In the genomic region with DNA sequence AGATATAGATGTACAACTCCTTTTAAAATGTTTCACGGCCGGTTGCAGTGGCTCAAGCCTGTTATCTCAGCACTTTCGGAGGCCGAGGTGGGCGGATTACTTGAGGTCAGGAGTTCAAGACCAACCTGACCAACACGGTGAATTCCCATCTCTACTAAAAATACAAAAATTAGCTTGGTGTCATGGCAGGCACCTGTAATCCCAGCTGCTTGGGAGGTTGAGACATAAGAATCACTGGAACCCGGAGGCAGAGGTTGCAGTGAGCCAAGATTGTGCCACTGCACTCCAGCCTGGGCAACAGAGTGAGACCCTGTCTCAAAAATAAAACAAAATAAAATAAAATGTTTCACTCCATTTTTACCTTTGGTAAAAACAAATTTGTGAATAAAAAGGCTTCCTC, we compare ENCODE assay signal across 1 cellular context.
TF ChIP-seq lines count a peak whose summit lies in the region.

No MANE protein-coding gene starts in this region.

TF ChIP-seq in HepG2, 621 proteins besides CTCF, POLR2A, EP300 and RAD21:
- TF ChIP-seq ZNF121 (CRISPR knock-in tag; IDR thresholded peaks at IDR 0.05) (0 out of 2 replicates have a peak, but pooled peaks have one; percentile 30), ZNF816 (CRISPR knock-in tag; IDR thresholded peaks at IDR 0.05; ENCODE audit: borderline replicate concordance) (peak; percentile 33; the same call in 1 of the 2 replicates), ZNF501 (CRISPR knock-in tag; IDR thresholded peaks at IDR 0.05) (0 out of 2 replicates have a peak, but pooled peaks have one; percentile 20)
